In the genomic region with DNA sequence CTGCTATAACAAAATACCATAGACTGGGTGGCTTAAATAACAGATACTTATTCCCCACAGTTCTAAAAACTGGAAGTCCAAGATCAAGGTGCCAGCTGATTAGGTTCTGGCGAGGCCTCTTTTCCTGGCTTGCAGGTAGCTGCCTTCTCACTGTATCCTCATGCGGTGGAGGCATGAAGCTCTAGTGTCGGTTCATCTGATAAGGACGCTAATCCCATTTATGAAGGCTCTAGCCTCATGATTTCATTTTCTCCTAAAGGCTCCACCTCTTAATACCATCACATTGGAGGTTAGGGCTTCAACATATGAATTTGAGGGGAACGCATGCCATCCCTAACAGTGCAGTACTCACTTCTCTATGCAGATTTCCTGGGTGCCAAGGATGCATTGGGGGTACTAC, we compare ENCODE assay signal across 22 cellular contexts.
"Had no signal": no experiment of that assay in that cellular context is flagged by ENCODE, and none has a peak within 500 bp of the region (broad histone marks: within the 10 kb centered on the region; RNA-seq: fewer than 3 reads in every experiment).

No MANE protein-coding gene starts in this region.

- H3K36me3 Mint-ChIP-seq: activated naive CD8-positive, alpha-beta T cell treated with anti-CD3 and anti-CD28 coated beads, Interleukin-2, amount 10 ng/mL, durations not matched to agents 7 days and 5 days had no signal

- H3K27me3 Mint-ChIP-seq: activated naive CD8-positive, alpha-beta T cell treated with anti-CD3 and anti-CD28 coated beads, Interleukin-2, amount 10 ng/mL, durations not matched to agents 7 days and 5 days; naive thymus-derived CD4-positive, alpha-beta T cell had no signal

- H3K4me1 Mint-ChIP-seq: activated naive CD8-positive, alpha-beta T cell treated with anti-CD3 and anti-CD28 coated beads, Interleukin-2, amount 10 ng/mL, durations not matched to agents 7 days and 5 days; immature natural killer cell had no signal

- H3K27me3 ChIP-seq: esophagus muscularis mucosa, gastroesophageal sphincter, heart right ventricle, tibial nerve had no signal

- H3K4me1 ChIP-seq: gastroesophageal sphincter, left ventricle myocardium inferior, tibial nerve had no signal

- H3K36me3 ChIP-seq: esophagus muscularis mucosa, gastroesophageal sphincter, heart right ventricle, left ventricle myocardium inferior, tibial nerve had no signal

- H3K9me3 Mint-ChIP-seq: activated naive CD8-positive, alpha-beta T cell treated with anti-CD3 and anti-CD28 coated beads, Interleukin-2, amount 10 ng/mL, durations not matched to agents 7 days and 5 days; activated T-helper 1 cell treated with anti-CD3 and anti-CD28 coated beads, Interleukin-12 subunit alpha, Interleukin-12 subunit beta, Interleukin-2, Interleukin-4 antibody, amounts not matched to agents 30 ng/mL and 10 ng/mL and 1 ng/mL, durations not matched to agents 14 hours and 24 hours and 36 hours; T-helper 2 cell treated with Interferon-gamma antibody and Interleukin-4, amounts not matched to agents 5 μg/mL and 100 μg/mL, for 36 hours had no signal

- ATAC-seq: activated CD4-positive, CD25-positive, alpha-beta regulatory T cell treated with anti-CD3 and anti-CD28 coated beads, Interleukin-2, amount 50 U/mL, for 24 hours; gastroesophageal sphincter; heart right ventricle; mucosa of descending colon; naive thymus-derived CD4-positive, alpha-beta T cell had no signal

- DNase-seq: activated naive CD4-positive, alpha-beta T cell treated with Interleukin-2 at 50 U/mL for 16 hours; activated naive CD8-positive, alpha-beta T cell treated with anti-CD3 and anti-CD28 coated beads, Interleukin-2, amount 10 ng/mL, durations not matched to agents 7 days and 5 days; activated T-cell treated with anti-CD3 and anti-CD28 coated beads for 4 hours; dermis blood vessel endothelial cell; effector memory CD4-positive, alpha-beta T cell; heart right ventricle; immature natural killer cell; kidney glomerular epithelial cell; left ventricle myocardium inferior; mammary epithelial cell; mucosa of descending colon; naive thymus-derived CD4-positive, alpha-beta T cell; stimulated activated CD4-positive, alpha-beta T cell treated with anti-CD3 and anti-CD28 coated beads, Interleukin-12 subunit alpha, Interleukin-12 subunit beta, amount 100 ng/mL, for 4 hours; stimulated activated CD4-positive, alpha-beta T cell treated with anti-CD3 and anti-CD28 coated beads, Interleukin-1b, Interleukin-23, amount 100 ng/mL, for 48 hours; stimulated activated CD8-positive, alpha-beta memory T cell treated with anti-CD3 and anti-CD28 coated beads, Interleukin-4, amount 100 ng/mL, for 48 hours; stimulated activated naive CD4-positive, alpha-beta T cell had no signal

- H3K27ac ChIP-seq: esophagus muscularis mucosa, gastroesophageal sphincter, heart right ventricle, left ventricle myocardium inferior, tibial nerve had no signal

- H3K4me3 Mint-ChIP-seq: activated naive CD8-positive, alpha-beta T cell treated with anti-CD3 and anti-CD28 coated beads, Interleukin-2, amount 10 ng/mL, durations not matched to agents 7 days and 5 days; activated T-helper 1 cell treated with anti-CD3 and anti-CD28 coated beads, Interleukin-12 subunit alpha, Interleukin-12 subunit beta, Interleukin-2, Interleukin-4 antibody, amounts not matched to agents 30 ng/mL and 10 ng/mL and 1 ng/mL, durations not matched to agents 14 hours and 24 hours and 36 hours; immature natural killer cell; naive thymus-derived CD4-positive, alpha-beta T cell; T-helper 2 cell treated with Interferon-gamma antibody and Interleukin-4, amounts not matched to agents 5 μg/mL and 100 μg/mL, for 36 hours had no signal

- H3K9me3 ChIP-seq: esophagus muscularis mucosa, gastroesophageal sphincter, mucosa of descending colon had no signal

- H3K27ac Mint-ChIP-seq: activated naive CD8-positive, alpha-beta T cell treated with anti-CD3 and anti-CD28 coated beads, Interleukin-2, amount 10 ng/mL, durations not matched to agents 7 days and 5 days; activated T-helper 1 cell treated with anti-CD3 and anti-CD28 coated beads, Interleukin-12 subunit alpha, Interleukin-12 subunit beta, Interleukin-2, Interleukin-4 antibody, amounts not matched to agents 30 ng/mL and 10 ng/mL and 1 ng/mL, durations not matched to agents 14 hours and 24 hours and 36 hours; T-helper 2 cell treated with Interferon-gamma antibody and Interleukin-4, amounts not matched to agents 5 μg/mL and 100 μg/mL, for 36 hours had no signal

- H3K4me3 ChIP-seq: esophagus muscularis mucosa, gastroesophageal sphincter, heart right ventricle, left ventricle myocardium inferior, mucosa of descending colon, tibial nerve had no signal
